Comparison of ENCODE assay signal across 22 cellular contexts in the genomic region with DNA sequence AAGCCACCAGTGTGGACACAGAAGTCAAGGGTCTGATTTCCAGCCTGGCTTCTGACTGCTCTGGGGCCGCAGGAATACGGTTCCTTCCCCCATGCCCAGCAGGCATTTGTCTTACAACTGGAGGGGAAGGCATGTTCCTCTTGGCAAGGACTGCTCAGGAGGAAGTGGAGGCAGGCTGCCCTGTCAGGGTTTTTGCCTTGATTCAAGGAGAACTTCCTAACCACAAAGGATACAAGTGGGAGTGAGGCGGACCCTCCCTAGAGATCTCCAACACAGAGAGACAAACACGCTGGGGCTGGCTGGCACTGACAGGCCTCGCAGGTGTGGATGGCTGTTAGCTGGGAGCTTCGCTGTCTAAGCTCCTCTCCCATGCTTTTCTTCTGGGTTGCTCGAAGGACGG. TPM values are rescaled to one million over a fixed set of nuclear protein-coding genes. Genes with fewer than 3 reads are reported as not detected.
DNase-seq lines count a peak whose midpoint lies in the region; ATAC-seq and TF ChIP-seq lines count a peak whose summit lies in the region.
"Had no signal": no experiment of that assay in that cellular context is flagged by ENCODE, and none has a peak within 500 bp of the region (broad histone marks: within the 10 kb centered on the region; RNA-seq: fewer than 3 reads in every experiment).

No MANE protein-coding gene starts in this region.

- no peak for TF ChIP-seq CTCF in heart right ventricle (IDR thresholded peaks at IDR 0.05)
- no peak for TF ChIP-seq CTCF in spleen (IDR thresholded peaks at IDR 0.05 in 8 of 11, conservative IDR thresholded peaks at IDR 0.05 in 3 of 11)
- TF ChIP-seq CTCF in type B pancreatic cell (conservative IDR thresholded peaks at IDR 0.05) = no peak
- no peak for TF ChIP-seq CTCF in GM20000 (IDR thresholded peaks at IDR 0.05; ENCODE audit: extremely low read depth, missing control alignments)

- DNase-seq in CD1c-positive myeloid dendritic cell (ENCODE audit: extremely low spot score) = peak; percentile 90
- no peak for DNase-seq in heart right ventricle
- DNase-seq in spleen = peak; percentile 72
- no peak for DNase-seq in cortex of kidney (lab: John Stamatoyannopoulos, UW)
- DNase-seq in type B pancreatic cell (ENCODE audit: extremely low spot score, unreplicated experiment) = no peak
- no peak for DNase-seq in GM20000 (ENCODE audit: low spot score)
- DNase-seq: activated CD4-positive, alpha-beta memory T cell treated with anti-CD3 and anti-CD28 coated beads, Interleukin-2, amount 10 ng/mL, durations not matched to agents 7 days and 5 days; activated T-cell treated with anti-CD3 and anti-CD28 coated beads, Interleukin-2, amount 50 U/mL, for 24 hours; foreskin keratinocyte; NCI-H1417 treated with DMSO at 0.1 percent for 48 hours; NCI-H774; stimulated activated CD4-positive, alpha-beta T cell treated with anti-CD3 and anti-CD28 coated beads, Interleukin-2, amount 100 ng/mL, for 24 hours; stimulated activated naive CD8-positive, alpha-beta T cell treated with anti-CD3 and anti-CD28 coated beads, Interleukin-15, amount 100 ng/mL, for 72 hours; T-helper 1 cell had no signal

- WGBS in heart right ventricle, 2 donors = 72 to 79% methylated on average over 8 of the region's 8 CpGs
- WGBS in spleen, 5 donors = 26 to 48% (median 42%) methylated on average over 8 of the region's 8 CpGs

- H3K9me3 Mint-ChIP-seq in type B pancreatic cell = no peaks in the 10 kb centered on the region
- H3K9me3 Mint-ChIP-seq: activated CD4-positive, alpha-beta memory T cell treated with anti-CD3 and anti-CD28 coated beads, Interleukin-2, amount 10 ng/mL, durations not matched to agents 7 days and 5 days; activated naive CD4-positive, alpha-beta T cell treated with anti-CD3 and anti-CD28 coated beads, Interleukin-2, amount 50 U/mL, for 24 hours; activated T-cell treated with anti-CD3 and anti-CD28 coated beads, Interleukin-2, amount 50 U/mL, for 24 hours; stimulated activated naive CD8-positive, alpha-beta T cell treated with anti-CD3 and anti-CD28 coated beads, Interleukin-15, amount 100 ng/mL, for 72 hours had no signal

- H3K27ac ChIP-seq in heart right ventricle (peak overlapping the region in 3 of 10 donors; percentile 25 to 66 (median 28)), spleen (peak overlapping the region in 3 of 8 donors; percentile 5 to 22 (median 21))
- H3K27ac ChIP-seq: body of pancreas, epithelial cell of prostate, foreskin keratinocyte, neutrophil, vagina had no signal

- peaks cover 6 to 57% (median 17%) of the 10 kb centered on the region in 9 donors for H3K4me1 ChIP-seq in heart right ventricle
- peaks cover 0 to 44% (median 17%) of the 10 kb centered on the region in 6 donors for H3K4me1 ChIP-seq in spleen
- H3K4me1 ChIP-seq: body of pancreas, foreskin keratinocyte had no signal

- TF ChIP-seq POLR2A in spleen (IDR thresholded peaks at IDR 0.05) = no peak

- peaks cover 12% of the 10 kb centered on the region for H3K27me3 Mint-ChIP-seq in type B pancreatic cell
- H3K27me3 Mint-ChIP-seq: activated CD4-positive, alpha-beta memory T cell treated with anti-CD3 and anti-CD28 coated beads, Interleukin-2, amount 10 ng/mL, durations not matched to agents 7 days and 5 days; activated T-cell treated with anti-CD3 and anti-CD28 coated beads, Interleukin-2, amount 50 U/mL, for 24 hours; stimulated activated naive CD8-positive, alpha-beta T cell treated with anti-CD3 and anti-CD28 coated beads, Interleukin-15, amount 100 ng/mL, for 72 hours had no signal

- intact Hi-C loops in heart right ventricle (cut with DNase I) = no loop called here
- intact Hi-C loops in spleen (cut with DNase I; ENCODE audit: low total_unique reads) = no loop called here

- H3K36me3 Mint-ChIP-seq in type B pancreatic cell = peaks cover 30% of the 10 kb centered on the region
- H3K36me3 Mint-ChIP-seq: activated naive CD4-positive, alpha-beta T cell treated with anti-CD3 and anti-CD28 coated beads, Interleukin-2, amount 50 U/mL, for 24 hours had no signal

- peaks cover 0 to 96% (median 6%) of the 10 kb centered on the region in 9 donors for H3K36me3 ChIP-seq in heart right ventricle
- peaks cover 0 to 51% (median 0%) of the 10 kb centered on the region in 6 donors for H3K36me3 ChIP-seq in spleen
- H3K36me3 ChIP-seq: neutrophil, vagina had no signal

- peaks cover 15% of the 10 kb centered on the region for H3K4me1 Mint-ChIP-seq in type B pancreatic cell (ENCODE audit: unreplicated experiment)
- H3K4me1 Mint-ChIP-seq: activated naive CD4-positive, alpha-beta T cell treated with anti-CD3 and anti-CD28 coated beads, Interleukin-2, amount 50 U/mL, for 24 hours had no signal

- H3K27me3 ChIP-seq in heart right ventricle (no peaks in the 10 kb centered on the region), spleen (replicated peaks in 1 of 7) (no peaks in the 10 kb centered on the region)
- H3K27me3 ChIP-seq: body of pancreas, foreskin keratinocyte, neutrophil, vagina had no signal

- no peaks in the 10 kb centered on the region for H3K9me3 ChIP-seq in heart right ventricle
- no peaks in the 10 kb centered on the region for H3K9me3 ChIP-seq in spleen
- H3K9me3 ChIP-seq: body of pancreas, neutrophil, vagina had no signal

- H3K4me3 ChIP-seq in heart right ventricle = no peak overlapping the region
- H3K4me3 ChIP-seq in spleen = no peak overlapping the region
- H3K4me3 ChIP-seq: body of pancreas, GM12878, vagina had no signal

- no peak overlapping the region for H3K27ac Mint-ChIP-seq in type B pancreatic cell
- H3K27ac Mint-ChIP-seq: activated CD4-positive, alpha-beta memory T cell treated with anti-CD3 and anti-CD28 coated beads, Interleukin-2, amount 10 ng/mL, durations not matched to agents 7 days and 5 days; activated naive CD4-positive, alpha-beta T cell treated with anti-CD3 and anti-CD28 coated beads, Interleukin-2, amount 50 U/mL, for 24 hours; activated T-cell treated with anti-CD3 and anti-CD28 coated beads, Interleukin-2, amount 50 U/mL, for 24 hours; stimulated activated naive CD8-positive, alpha-beta T cell treated with anti-CD3 and anti-CD28 coated beads, Interleukin-15, amount 100 ng/mL, for 72 hours had no signal

- peak in 7 of 8 donors; percentile 38 to 76 (median 63) for ATAC-seq in heart right ventricle
- ATAC-seq: body of pancreas; foreskin keratinocyte; GM12878; Panc1; stimulated activated naive CD8-positive, alpha-beta T cell treated with anti-CD3 and anti-CD28 coated beads, Interleukin-15, amount 100 ng/mL, for 72 hours had no signal

- H3K4me3 Mint-ChIP-seq in type B pancreatic cell = no peak overlapping the region
- H3K4me3 Mint-ChIP-seq: activated CD4-positive, alpha-beta memory T cell treated with anti-CD3 and anti-CD28 coated beads, Interleukin-2, amount 10 ng/mL, durations not matched to agents 7 days and 5 days; activated naive CD4-positive, alpha-beta T cell treated with anti-CD3 and anti-CD28 coated beads, Interleukin-2, amount 50 U/mL, for 24 hours; activated T-cell treated with anti-CD3 and anti-CD28 coated beads, Interleukin-2, amount 50 U/mL, for 24 hours; stimulated activated naive CD8-positive, alpha-beta T cell treated with anti-CD3 and anti-CD28 coated beads, Interleukin-15, amount 100 ng/mL, for 72 hours had no signal

TF ChIP-seq in PFSK-1, 5 proteins besides CTCF, POLR2A, EP300 and RAD21:
- TF ChIP-seq FOXP2 (optimal IDR thresholded peaks at IDR 0.05; ENCODE audit: borderline replicate concordance, extremely low read depth, extremely low read length, insufficient read depth) (no peak), POLR2AphosphoS5 (IDR thresholded peaks at IDR 0.05; ENCODE audit: low read depth, low read length) (no peak), SIN3A (IDR thresholded peaks at IDR 0.05; ENCODE audit: borderline replicate concordance, insufficient read depth, low read length) (0 out of 2 replicates have a peak, but pooled peaks have one; percentile 63)
- TF ChIP-seq, protein P1, sequence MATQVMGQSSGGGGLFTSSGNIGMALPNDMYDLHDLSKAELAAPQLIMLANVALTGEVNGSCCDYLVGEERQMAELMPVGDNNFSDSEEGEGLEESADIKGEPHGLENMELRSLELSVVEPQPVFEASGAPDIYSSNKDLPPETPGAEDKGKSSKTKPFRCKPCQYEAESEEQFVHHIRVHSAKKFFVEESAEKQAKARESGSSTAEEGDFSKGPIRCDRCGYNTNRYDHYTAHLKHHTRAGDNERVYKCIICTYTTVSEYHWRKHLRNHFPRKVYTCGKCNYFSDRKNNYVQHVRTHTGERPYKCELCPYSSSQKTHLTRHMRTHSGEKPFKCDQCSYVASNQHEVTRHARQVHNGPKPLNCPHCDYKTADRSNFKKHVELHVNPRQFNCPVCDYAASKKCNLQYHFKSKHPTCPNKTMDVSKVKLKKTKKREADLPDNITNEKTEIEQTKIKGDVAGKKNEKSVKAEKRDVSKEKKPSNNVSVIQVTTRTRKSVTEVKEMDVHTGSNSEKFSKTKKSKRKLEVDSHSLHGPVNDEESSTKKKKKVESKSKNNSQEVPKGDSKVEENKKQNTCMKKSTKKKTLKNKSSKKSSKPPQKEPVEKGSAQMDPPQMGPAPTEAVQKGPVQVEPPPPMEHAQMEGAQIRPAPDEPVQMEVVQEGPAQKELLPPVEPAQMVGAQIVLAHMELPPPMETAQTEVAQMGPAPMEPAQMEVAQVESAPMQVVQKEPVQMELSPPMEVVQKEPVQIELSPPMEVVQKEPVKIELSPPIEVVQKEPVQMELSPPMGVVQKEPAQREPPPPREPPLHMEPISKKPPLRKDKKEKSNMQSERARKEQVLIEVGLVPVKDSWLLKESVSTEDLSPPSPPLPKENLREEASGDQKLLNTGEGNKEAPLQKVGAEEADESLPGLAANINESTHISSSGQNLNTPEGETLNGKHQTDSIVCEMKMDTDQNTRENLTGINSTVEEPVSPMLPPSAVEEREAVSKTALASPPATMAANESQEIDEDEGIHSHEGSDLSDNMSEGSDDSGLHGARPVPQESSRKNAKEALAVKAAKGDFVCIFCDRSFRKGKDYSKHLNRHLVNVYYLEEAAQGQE (IDR thresholded peaks at IDR 0.05; ENCODE audit: insufficient read depth in 1 of 2, low read depth in 2 of 2, low read length in 2 of 2) = peak in 1 of 2 experiments; percentile 54; a peak in 1 of 4 replicates
TF ChIP-seq in PFSK-1: peak in this region for 2.

RNA-seq across cellular contexts. Expression of gene TGFBI, which starts 19.1 kb away (rescaled TPM):
- 140 TPM for polyA plus RNA-seq in PFSK-1 (2012; ENCODE audit: insufficient read length, low read depth)
- total RNA-seq in heart right ventricle (100 to 1,000 TPM in 1 of 10 donors, 10 to 100 TPM in 9; 29.6 to 137 (median 46.2) TPM), spleen (100 to 1,000 TPM; 126 to 214 (median 157) TPM), type B pancreatic cell (ENCODE audit: low replicate concordance) (71.4 and 302 TPM in 2 replicates)
- polyA plus RNA-seq in heart right ventricle (10 to 100 TPM; 65.5 to 69.9 TPM), spleen (10 to 100 TPM; 31.0 to 59.5 (median 56.9) TPM)
- total RNA-seq: activated CD4-positive, alpha-beta memory T cell treated with anti-CD3 and anti-CD28 coated beads, Interleukin-2, amount 10 ng/mL, durations not matched to agents 7 days and 5 days had no signal

Comparison
In these comparisons a context has a peak if more than half of its experiments do, and no peak if none do; other contexts are left out.
1. DNase-seq: peak in CD1c-positive myeloid dendritic cell (single experiment) and spleen (single experiment); none in heart right ventricle (0 of 2), cortex of kidney (single experiment), type B pancreatic cell (single experiment) and GM20000 (single experiment).